7 cellular contexts compared by ENCODE assay signal in the genomic region with DNA sequence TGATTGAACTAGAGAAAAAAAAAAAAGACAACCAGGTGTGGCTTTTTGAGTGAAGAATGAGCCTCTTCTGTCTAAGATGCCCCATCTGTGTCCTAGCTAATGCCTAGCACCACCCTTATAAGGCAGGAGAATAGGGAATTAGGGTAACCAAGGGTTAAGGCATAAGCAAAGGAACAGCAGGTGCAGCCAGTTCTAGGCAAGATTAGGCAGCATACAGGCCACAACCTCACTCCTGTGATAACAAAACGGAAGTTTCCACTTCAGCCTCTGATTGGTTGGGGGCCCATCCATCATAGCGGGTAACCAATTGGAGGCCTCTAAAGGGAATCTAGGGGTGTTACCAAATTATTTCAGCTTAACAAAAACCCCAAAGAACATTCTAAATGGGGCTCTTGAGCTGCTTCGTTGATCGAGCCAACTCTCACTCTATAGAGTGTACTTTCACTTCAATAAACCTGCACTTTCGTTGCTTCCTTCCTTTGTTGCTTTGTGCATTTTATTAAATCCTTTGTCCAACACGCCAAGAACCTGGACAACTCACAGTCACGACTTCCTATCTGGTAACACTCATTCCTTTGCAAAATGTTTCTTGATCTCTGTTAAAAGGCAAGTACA.
DNase-seq lines count a peak whose midpoint lies in the region; ATAC-seq and TF ChIP-seq lines count a peak whose summit lies in the region.

No MANE protein-coding gene starts in this region.

- DNase-seq in NCI-H2029 (lab: John Stamatoyannopoulos, UW) = peak; percentile 73
- peak; percentile 92 for DNase-seq in activated CD4-positive, CD25-positive, alpha-beta regulatory T cell treated with anti-CD3 and anti-CD28 coated beads, Interleukin-2, amount 50 U/mL, for 72 hours
- peak; percentile 64 for DNase-seq in choroid plexus epithelial cell (ENCODE audit: low read depth)
- peak; percentile 62 to 78 for DNase-seq in lung microvascular endothelial cell (ENCODE audit: low read depth in 2 of 2)
- DNase-seq in stimulated activated CD8-positive, alpha-beta memory T cell treated with anti-CD3 and anti-CD28 coated beads, Interleukin-2, amount 100 ng/mL, for 48 hours (ENCODE audit: low read depth in 2 of 2) = peak; percentile 72 to 87

- peak; percentile 30 for TF ChIP-seq POLR2A in GM18505 (IDR thresholded peaks at IDR 0.05; ENCODE audit: borderline replicate concordance, extremely low read depth, insufficient read depth, insufficient read length)

- H3K4me3 ChIP-seq in choroid plexus epithelial cell (ENCODE audit: low read depth, low read length) = no peak overlapping the region

- no peak for TF ChIP-seq CTCF in choroid plexus epithelial cell (conservative IDR thresholded peaks at IDR 0.05; ENCODE audit: low read depth, low read length)

- peak; percentile 67 for ATAC-seq in GM18505 (IDR thresholded peaks at IDR 0.05; ENCODE audit: unreplicated experiment)
- ATAC-seq in HG02642 (IDR thresholded peaks at IDR 0.05; ENCODE audit: poor library complexity, unreplicated experiment) = peak; percentile 84
